In genomic region chr2:186426153-186427016, GRCh38 we compare ENCODE assay signal across 11 cellular contexts. TPM values are rescaled to one million over a fixed set of nuclear protein-coding genes. Genes with fewer than 3 reads are reported as not detected.
DNase-seq lines count a peak whose midpoint lies in the region; ATAC-seq and TF ChIP-seq lines count a peak whose summit lies in the region.
"Had no signal": no experiment of that assay in that cellular context is flagged by ENCODE, and none has a peak within 500 bp of the region (broad histone marks: within the 10 kb centered on the region; RNA-seq: fewer than 3 reads in every experiment).

No MANE protein-coding gene starts in this region.

- no peaks in the 10 kb centered on the region for H3K9me3 ChIP-seq in testis
- H3K9me3 ChIP-seq: tibial artery had no signal

- H3K27me3 ChIP-seq in H7 (ENCODE audit: control insufficient read depth, insufficient read depth, low read length) (no peaks in the 10 kb centered on the region), testis (no peaks in the 10 kb centered on the region)
- H3K27me3 ChIP-seq: tibial artery had no signal

- 93 to 96% methylated on average over 3 of the region's 3 CpGs for WGBS in testis, 2 donors

- H3K4me3 ChIP-seq in H7 (ENCODE audit: insufficient read depth, low read depth, low read length), result no peak overlapping the region
- H3K4me3 ChIP-seq in testis, result no peak overlapping the region
- H3K4me3 ChIP-seq: tibial artery had no signal

- H3K4me1 ChIP-seq in testis, result no peaks in the 10 kb centered on the region

- DNase-seq in DMS79 (lab: John Stamatoyannopoulos, UW), result peak; percentile 58
- peak; percentile 22 for DNase-seq in NAMALWA (ENCODE audit: low spot score)
- DNase-seq in iPS-NIHi11 (ENCODE audit: low spot score), result no peak
- DNase-seq in H7, result no peak
- DNase-seq in COR-L47 (lab: John Stamatoyannopoulos, UW), result no peak
- DNase-seq in testis, result no peak
- DNase-seq: activated CD8-positive, alpha-beta memory T cell treated with anti-CD3 and anti-CD28 coated beads, Interleukin-2, amount 50 U/mL, for 4 hours; effector memory CD8-positive, alpha-beta T cell; tibial artery had no signal

- no peak for TF ChIP-seq CTCF in testis (IDR thresholded peaks at IDR 0.05)

- H3K36me3 ChIP-seq in H7 (replicated peaks; ENCODE audit: control insufficient read depth, insufficient read depth, low read length) (no peaks in the 10 kb centered on the region), testis (ENCODE audit: low read depth, missing control alignments) (no peaks in the 10 kb centered on the region)
- H3K36me3 ChIP-seq: tibial artery had no signal

- TF ChIP-seq POLR2A in testis (IDR thresholded peaks at IDR 0.05), result no peak

- peak; percentile 82 for ATAC-seq in GM19324 (IDR thresholded peaks at IDR 0.05; ENCODE audit: low FRiP score, unreplicated experiment)
- peak; percentile 95 for ATAC-seq in HG02938 (IDR thresholded peaks at IDR 0.05; ENCODE audit: unreplicated experiment)
- ATAC-seq: effector memory CD8-positive, alpha-beta T cell had no signal

- H3K27ac ChIP-seq in testis, result no peak overlapping the region
- H3K27ac ChIP-seq: tibial artery had no signal

- intact Hi-C loops in testis (cut with DNase I; ENCODE audit: low total_unique reads), result no loop called here

RNA-seq across cellular contexts. Expression of gene ZC3H15, which starts 59.7 kb away (rescaled TPM):
- total RNA-seq in H7 (2014; rRNA removed; shearing (Covaris generic)), result 52.2 and 56.5 TPM in 2 replicates
- 10 to 100 TPM; 59.4 to 67.4 TPM for total RNA-seq in testis
- polyA plus RNA-seq in testis (ENCODE audit: insufficient read depth, low read depth, low replicate concordance), result 36.8 TPM

Comparison
In these comparisons a context has a peak if more than half of its experiments do, and no peak if none do; other contexts are left out.
1. DNase-seq: peak in DMS79 (single experiment) and NAMALWA (single experiment); none in iPS-NIHi11 (single experiment), H7 (single experiment), COR-L47 (single experiment) and testis (single experiment).